Comparison of ENCODE assay signal across 4 cellular contexts in the genomic region with DNA sequence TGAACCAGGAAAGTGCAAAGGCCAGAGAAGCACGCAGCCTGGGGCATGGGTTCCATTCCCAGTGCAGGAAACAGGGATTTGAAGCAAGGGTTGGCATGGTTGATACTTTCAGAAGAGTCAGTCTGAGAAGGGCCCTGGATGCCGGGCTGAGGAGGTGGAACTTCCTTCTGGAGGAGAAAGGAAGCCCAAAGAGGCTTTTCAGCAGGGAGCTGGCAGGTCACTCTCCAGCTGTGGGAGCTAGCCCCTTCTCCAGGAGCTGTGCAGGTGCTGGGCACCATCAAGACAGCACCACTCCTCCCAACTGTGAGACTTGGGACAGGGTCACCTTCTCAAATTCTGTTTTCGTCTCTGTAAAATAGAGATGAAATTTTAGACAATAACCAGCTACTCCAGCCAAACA.
"Had no signal": no experiment of that assay in that cellular context is flagged by ENCODE, and none has a peak within 500 bp of the region (broad histone marks: within the 10 kb centered on the region; RNA-seq: fewer than 3 reads in every experiment).

No MANE protein-coding gene starts in this region.

- H3K4me3 ChIP-seq: GM23338 had no signal

- ATAC-seq: GM23338 had no signal

- H3K4me1 Mint-ChIP-seq: GM23338, H9 had no signal

- H3K4me3 Mint-ChIP-seq: GM23338, H9 had no signal

- H3K27ac Mint-ChIP-seq: GM23338, H9 had no signal

- DNase-seq: H9, HCEC 1CT, IMR-90 had no signal
